ENCODE assay signal across 14 cellular contexts in genomic region chr4:48090621-48091020, GRCh38. TPM values are rescaled to one million over a fixed set of nuclear protein-coding genes. Genes with fewer than 3 reads are reported as not detected.
DNase-seq lines count a peak whose midpoint lies in the region; ATAC-seq and TF ChIP-seq lines count a peak whose summit lies in the region.
"Had no signal": no experiment of that assay in that cellular context is flagged by ENCODE, and none has a peak within 500 bp of the region (broad histone marks: within the 10 kb centered on the region; RNA-seq: fewer than 3 reads in every experiment).

No MANE protein-coding gene starts in this region.

- peak; percentile 48 for DNase-seq in NCI-H1105 (lab: John Stamatoyannopoulos, UW)
- DNase-seq in NCI-H146 treated with DMSO at 0.1 percent for 48 hours (lab: John Stamatoyannopoulos, UW; ENCODE audit: unreplicated experiment) = peak; percentile 73
- DNase-seq in NCI-H82 treated with DMSO at 0.1 percent for 48 hours (lab: John Stamatoyannopoulos, UW; ENCODE audit: unreplicated experiment) = peak; percentile 5
- peak; percentile 53 to 69 for DNase-seq in foreskin keratinocyte
- no peak for DNase-seq in stimulated activated CD4-positive, alpha-beta T cell treated with anti-CD3 and anti-CD28 coated beads, Interleukin-12 subunit alpha, Interleukin-12 subunit beta, amount 100 ng/mL, for 4 hours
- no peak for DNase-seq in NCI-H1048 (lab: John Stamatoyannopoulos, UW)
- DNase-seq: BE2C; CD4-positive, alpha-beta memory T cell; Karpas-422; NCI-H187 treated with DMSO at 0.1 percent for 48 hours; NCI-H526 treated with DMSO at 0.1 percent for 48 hours; SIG-M5 had no signal

- H3K27me3 ChIP-seq in foreskin keratinocyte = no peaks in the 10 kb centered on the region

- no peak for TF ChIP-seq CTCF in foreskin keratinocyte (conservative IDR thresholded peaks at IDR 0.05)

- peaks cover 26% of the 10 kb centered on the region for H3K4me1 ChIP-seq in foreskin keratinocyte
- H3K4me1 ChIP-seq: BE2C had no signal

- peak overlapping the region; percentile 41 for H3K27ac ChIP-seq in foreskin keratinocyte

- ATAC-seq in foreskin keratinocyte = peak; percentile 48
- no peak for ATAC-seq in HG03139 (IDR thresholded peaks at IDR 0.05; ENCODE audit: unreplicated experiment)

RNA-seq across cellular contexts. Expression of gene TXK, which starts 43.4 kb away (rescaled TPM):
- not detected in 2 replicates for total RNA-seq in foreskin keratinocyte
- polyA plus RNA-seq in foreskin keratinocyte = not detected in 2 replicates
- polyA plus RNA-seq: AG04450 had no signal

Comparison
In these comparisons a context has a peak if more than half of its experiments do, and no peak if none do; other contexts are left out.
1. DNase-seq: peak in NCI-H1105 (single experiment), NCI-H146 treated with DMSO at 0.1 percent for 48 hours (single experiment), NCI-H82 treated with DMSO at 0.1 percent for 48 hours (single experiment) and foreskin keratinocyte (2 of 2); none in stimulated activated CD4-positive, alpha-beta T cell treated with anti-CD3 and anti-CD28 coated beads, Interleukin-12 subunit alpha, Interleukin-12 subunit beta, amount 100 ng/mL, for 4 hours (single experiment) and NCI-H1048 (single experiment).